Comparison of ENCODE assay signal across 1 cellular context in the genomic region with DNA sequence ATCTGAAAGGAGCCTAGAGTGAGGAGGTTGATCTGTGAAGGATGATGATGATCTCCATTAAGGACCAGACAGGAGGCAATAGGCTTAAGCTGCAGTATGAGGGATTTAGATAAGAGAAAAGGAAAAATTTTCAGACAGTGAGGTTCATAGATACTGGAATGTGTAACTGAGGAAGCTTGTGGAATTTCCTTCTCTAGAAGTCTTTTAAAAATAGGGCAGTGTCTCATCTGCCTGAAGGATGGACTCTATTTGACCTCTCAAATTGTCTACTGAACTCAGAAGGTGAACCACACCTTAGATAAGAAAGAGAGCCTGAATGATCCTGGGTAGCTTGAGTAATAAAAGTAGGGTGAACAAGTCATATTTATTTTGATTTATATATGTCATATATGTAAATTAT.
TF ChIP-seq lines count a peak whose summit lies in the region.

No MANE protein-coding gene starts in this region.

TF ChIP-seq in SK-N-SH treated with all-trans-retinoic acid at 6 μM for 48 hours, 23 proteins besides CTCF, POLR2A, EP300 and RAD21 (continued from another document):
- TF ChIP-seq TSHZ2 (CRISPR knock-in tag; IDR thresholded peaks at IDR 0.05) = no peak
- no peak for TF ChIP-seq SNAI2 (CRISPR knock-in tag; IDR thresholded peaks at IDR 0.05)
- no peak for TF ChIP-seq ESRRG (CRISPR knock-in tag; IDR thresholded peaks at IDR 0.05)
- no peak for TF ChIP-seq POU6F1 (CRISPR knock-in tag; IDR thresholded peaks at IDR 0.05; ENCODE audit: borderline replicate concordance, low read depth)
- no peak for TF ChIP-seq OSR1 (CRISPR knock-in tag; IDR thresholded peaks at IDR 0.05)
